In the genomic region with DNA sequence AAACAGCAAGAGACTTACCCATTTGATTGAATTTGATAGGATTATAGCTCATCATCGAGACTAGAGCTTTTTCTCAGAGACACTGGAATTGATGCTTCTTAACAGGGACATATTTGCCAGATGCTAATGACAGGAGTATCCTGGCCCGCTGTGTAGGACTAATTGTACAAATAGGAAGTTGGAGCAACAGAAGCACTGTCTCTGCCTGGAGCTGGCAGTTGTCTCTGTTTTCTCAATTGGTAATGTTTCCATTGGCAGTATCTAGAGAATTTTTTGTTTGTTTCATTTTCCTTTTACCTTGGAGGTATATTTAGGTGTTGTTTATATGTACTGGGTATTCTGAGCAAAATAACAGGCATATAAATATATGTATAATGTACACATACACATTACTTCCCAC, we compare ENCODE assay signal across 23 cellular contexts. TPM values are rescaled to one million over a fixed set of nuclear protein-coding genes. Genes with fewer than 3 reads are reported as not detected.
"Had no signal": no experiment of that assay in that cellular context is flagged by ENCODE, and none has a peak within 500 bp of the region (broad histone marks: within the 10 kb centered on the region; RNA-seq: fewer than 3 reads in every experiment).

No MANE protein-coding gene starts in this region.

- H3K4me1 ChIP-seq: adrenal gland, pancreas, psoas muscle, suprapubic skin, upper lobe of right lung had no signal

- DNase-seq: activated CD4-positive, alpha-beta T cell treated with anti-CD3 and anti-CD28 coated beads for 36 hours; activated CD4-positive, CD25-positive, alpha-beta regulatory T cell; activated CD8-positive, alpha-beta memory T cell treated with anti-CD3 and anti-CD28 coated beads for 24 hours; activated effector memory CD4-positive, alpha-beta T cell treated with Interleukin-2 at 50 U/mL for 16 hours; activated naive CD4-positive, alpha-beta T cell treated with Interleukin-2 at 50 U/mL for 16 hours; activated naive CD8-positive, alpha-beta T cell treated with anti-CD3 and anti-CD28 coated beads for 36 hours; adrenal gland; dorsolateral prefrontal cortex; effector memory CD4-positive, alpha-beta T cell; glutamatergic neuron; midbrain; naive thymus-derived CD4-positive, alpha-beta T cell; pancreas; psoas muscle; stimulated activated CD4-positive, alpha-beta T cell treated with anti-CD3 and anti-CD28 coated beads, Interleukin-15, amount 100 ng/mL, for 24 hours; stimulated activated CD4-positive, alpha-beta T cell treated with anti-CD3 and anti-CD28 coated beads, Interleukin-2, amount 100 ng/mL, for 24 hours; stimulated activated naive CD4-positive, alpha-beta T cell; upper lobe of right lung had no signal

- H3K36me3 ChIP-seq: adrenal gland, ascending aorta, cardiac muscle cell, pancreas, suprapubic skin, tibial artery, upper lobe of right lung had no signal

- ATAC-seq: activated CD4-positive, alpha-beta T cell treated with anti-CD3 and anti-CD28 coated beads for 36 hours; naive thymus-derived CD4-positive, alpha-beta T cell; pancreas; psoas muscle; upper lobe of right lung had no signal

- H3K27ac ChIP-seq: adrenal gland, ascending aorta, cardiac muscle cell, coronary artery, dorsolateral prefrontal cortex, pancreas, psoas muscle, suprapubic skin, tibial artery, upper lobe of right lung had no signal

- H3K9me3 ChIP-seq: adrenal gland, ascending aorta, pancreas, psoas muscle, suprapubic skin, tibial artery, upper lobe of right lung had no signal

- H3K27me3 ChIP-seq: adrenal gland, ascending aorta, cardiac muscle cell, pancreas, tibial artery, upper lobe of right lung had no signal

- H3K4me3 ChIP-seq: adrenal gland, ascending aorta, cardiac muscle cell, coronary artery, dorsolateral prefrontal cortex, pancreas, psoas muscle, suprapubic skin, tibial artery, upper lobe of right lung had no signal

RNA-seq across cellular contexts. Expression of gene PCOLCE2, which starts 8.9 kb away (rescaled TPM):
- total RNA-seq: naive thymus-derived CD4-positive, alpha-beta T cell had no signal
- polyA plus RNA-seq: naive thymus-derived CD4-positive, alpha-beta T cell had no signal
